Comparison of ENCODE assay signal across 8 cellular contexts in genomic region chr6:132768051-132768517, GRCh38. TPM values are rescaled to one million over a fixed set of nuclear protein-coding genes. Genes with fewer than 3 reads are reported as not detected.
DNase-seq lines count a peak whose midpoint lies in the region; ATAC-seq and TF ChIP-seq lines count a peak whose summit lies in the region.

No MANE protein-coding gene starts in this region.

- no peaks in the 10 kb centered on the region for H3K27me3 ChIP-seq in right cardiac atrium (ENCODE audit: control insufficient read depth, insufficient read depth)

- H3K9me3 ChIP-seq in right cardiac atrium (ENCODE audit: control insufficient read depth, low read length): no peaks in the 10 kb centered on the region

- peak; percentile 87 for ATAC-seq in GM18505 (IDR thresholded peaks at IDR 0.05; ENCODE audit: unreplicated experiment)
- peak; percentile 88 for ATAC-seq in HG02678 (IDR thresholded peaks at IDR 0.05; ENCODE audit: unreplicated experiment)
- ATAC-seq in right cardiac atrium: peak; percentile 80 to 82

- H3K4me3 ChIP-seq in AG09309 (ENCODE audit: control insufficient read depth, low read depth, low read length): no peak overlapping the region
- H3K4me3 ChIP-seq in right cardiac atrium (ENCODE audit: low read length): no peak overlapping the region

- no peak overlapping the region for H3K27ac ChIP-seq in right cardiac atrium (ENCODE audit: low read length)

- no peak for DNase-seq in AG09309 (ENCODE audit: low read depth)
- DNase-seq in M059J (ENCODE audit: low read depth): peak; percentile 58
- peak; percentile 62 for DNase-seq in activated CD8-positive, alpha-beta memory T cell treated with anti-CD3 and anti-CD28 coated beads for 24 hours
- peak; percentile 17 to 61 (median 41) for DNase-seq in right cardiac atrium
- peak; percentile 5 for DNase-seq in stimulated activated CD4-positive, alpha-beta T cell treated with anti-CD3 and anti-CD28 coated beads, Interleukin-4, amount 100 ng/mL, for 24 hours
- DNase-seq in NCI-H2171 (lab: John Stamatoyannopoulos, UW): no peak

- 24% methylated on average over 6 of the region's 6 CpGs for WGBS in right cardiac atrium

- intact Hi-C loops in right cardiac atrium (cut with DNase I): loop anchor here in 2 of 4 donors (10.0 kb wide), 2 partner anchors 93 to 103 kb away; no protein-coding TSS in a partner anchor

- peaks cover 2% of the 10 kb centered on the region for H3K4me1 ChIP-seq in right cardiac atrium (ENCODE audit: control insufficient read depth, insufficient read depth, low read length)

- no peak for TF ChIP-seq POLR2A in GM18505 (IDR thresholded peaks at IDR 0.05; ENCODE audit: borderline replicate concordance, extremely low read depth, insufficient read depth, insufficient read length)

- TF ChIP-seq CTCF in AG09309 (IDR thresholded peaks at IDR 0.05; ENCODE audit: control insufficient read depth, insufficient read depth, low read depth, low read length, missing control alignments): peak; percentile 19

RNA-seq across cellular contexts. Expression of gene VNN2, which starts 10.4 kb away (rescaled TPM):
- 0.32 and 1.9 TPM in 2 replicates for total RNA-seq in M059J (2014; rRNA removed; shearing (Covaris generic))
- 1 to 10 TPM in 3 of 4 donors, under 1 TPM in 1; 0.71 to 2.7 (median 2.2) TPM for total RNA-seq in right cardiac atrium
- 0.59 TPM for polyA plus RNA-seq in right cardiac atrium

RNA-seq across cellular contexts. Expression of gene SLC18B1, which starts 30.4 kb away (rescaled TPM):
- 13.8 and 19.4 TPM in 2 replicates for total RNA-seq in M059J (2014; rRNA removed; shearing (Covaris generic))
- 1 to 10 TPM; 4.5 to 5.9 (median 5.3) TPM for total RNA-seq in right cardiac atrium
- polyA plus RNA-seq in right cardiac atrium: 3.1 TPM

RNA-seq across cellular contexts. Expression of gene RPS12, which starts 46.3 kb away (rescaled TPM):
- 1,221 and 1,446 TPM in 2 replicates for total RNA-seq in M059J (2014; rRNA removed; shearing (Covaris generic))
- 100 to 1,000 TPM; 554 to 686 (median 627) TPM for total RNA-seq in right cardiac atrium
- 1,063 TPM for polyA plus RNA-seq in right cardiac atrium

RNA-seq across cellular contexts. Expression of gene VNN1, which starts 54.2 kb away (rescaled TPM):
- total RNA-seq in M059J (2014; rRNA removed; shearing (Covaris generic)): 0.20 TPM in 1 of 2 replicates, not detected in the other
- total RNA-seq in right cardiac atrium: under 1 TPM; 0.23 to 0.80 (median 0.69) TPM
- 0.29 TPM for polyA plus RNA-seq in right cardiac atrium

Comparison
In these comparisons a context has a peak if more than half of its experiments do, and no peak if none do; other contexts are left out.
1. DNase-seq: peak in M059J (single experiment), activated CD8-positive, alpha-beta memory T cell treated with anti-CD3 and anti-CD28 coated beads for 24 hours (single experiment), right cardiac atrium (3 of 3) and stimulated activated CD4-positive, alpha-beta T cell treated with anti-CD3 and anti-CD28 coated beads, Interleukin-4, amount 100 ng/mL, for 24 hours (single experiment); none in AG09309 (single experiment) and NCI-H2171 (single experiment).
2. Peak in every context shown above with its lines, with median percentiles within 50 percentile points of each other: ATAC-seq.